Comparison of ENCODE assay signal across 10 cellular contexts in the genomic region with DNA sequence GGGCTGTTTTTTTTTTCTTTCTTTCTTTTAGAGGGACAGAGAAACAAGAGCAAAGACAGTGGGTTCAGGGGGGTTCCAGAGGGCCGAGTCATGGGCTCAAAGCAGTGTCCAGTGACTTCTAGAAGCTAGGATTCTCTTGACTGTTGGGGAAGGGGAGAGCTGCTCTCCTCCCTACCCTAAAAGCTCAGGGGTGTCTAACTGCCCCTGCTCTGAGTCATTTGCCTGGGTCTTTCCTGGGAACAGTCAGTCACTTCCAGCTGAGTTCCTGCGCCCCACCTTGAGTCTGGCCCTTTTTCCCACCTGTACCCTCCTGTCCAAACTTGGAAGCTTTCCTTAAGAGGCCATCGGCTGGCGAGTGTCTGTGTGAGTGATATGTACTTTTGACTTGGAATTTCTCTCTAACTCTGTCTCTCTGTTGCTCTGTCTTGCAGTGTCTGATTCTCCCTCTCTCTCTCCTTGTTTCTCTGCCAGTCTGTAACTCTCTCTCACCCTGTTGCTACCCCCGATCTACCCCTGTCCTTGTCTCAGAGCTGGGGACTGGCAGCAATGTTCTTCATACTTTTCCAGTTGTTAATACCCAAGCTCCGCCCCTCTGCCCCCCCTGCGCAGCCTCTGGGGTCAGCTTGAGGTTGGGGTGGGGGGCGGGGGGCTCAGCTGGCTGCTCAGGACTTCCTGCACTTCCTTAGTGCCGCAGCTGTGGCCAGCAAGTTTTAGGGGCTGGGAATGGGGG. TPM values are rescaled to one million over a fixed set of nuclear protein-coding genes. Genes with fewer than 3 reads are reported as not detected.
DNase-seq lines count a peak whose midpoint lies in the region; ATAC-seq and TF ChIP-seq lines count a peak whose summit lies in the region.
"Had no signal": no experiment of that assay in that cellular context is flagged by ENCODE, and none has a peak within 500 bp of the region (broad histone marks: within the 10 kb centered on the region; RNA-seq: fewer than 3 reads in every experiment).

No MANE protein-coding gene starts in this region.

- H3K4me1 ChIP-seq in sigmoid colon: peaks cover 0 to 85% (median 71%) of the 10 kb centered on the region in 4 donors

- 14 to 35% methylated on average over 9 of the region's 9 CpGs for WGBS in sigmoid colon, 2 donors

- H3K4me3 Mint-ChIP-seq in glutamatergic neuron (ENCODE audit: unreplicated experiment): peak overlapping the region; percentile 96
- H3K4me3 Mint-ChIP-seq in activated CD4-positive, alpha-beta T cell treated with anti-CD3 and anti-CD28 coated beads, Interleukin-2, amount 10 ng/mL, durations not matched to agents 7 days and 5 days: no peak overlapping the region

- no peaks in the 10 kb centered on the region for H3K36me3 ChIP-seq in sigmoid colon

- intact Hi-C loops in sigmoid colon (cut with DNase I): no loop called here

- CTCF ChIA-PET in activated CD4-positive, alpha-beta T cell treated with anti-CD3 and anti-CD28 coated beads, Interleukin-2, amount 10 ng/mL, durations not matched to agents 7 days and 5 days (lab: Charles Lee): interaction anchor here (1.2 to 6.2 kb wide), 9 partner anchors 10 to 103 kb away, joined by 3 to 74 read pairs (median 6); a partner anchor contains a TSS

- H3K27ac Mint-ChIP-seq in glutamatergic neuron (ENCODE audit: unreplicated experiment): no peak overlapping the region
- no peak overlapping the region for H3K27ac Mint-ChIP-seq in activated CD4-positive, alpha-beta T cell treated with anti-CD3 and anti-CD28 coated beads, Interleukin-2, amount 10 ng/mL, durations not matched to agents 7 days and 5 days

- peak; percentile 67 for DNase-seq in ELR (ENCODE audit: low read depth)
- peak; percentile 38 for DNase-seq in UCSD-AML1 (lab: John Stamatoyannopoulos, UW; ENCODE audit: unreplicated experiment)
- DNase-seq in glutamatergic neuron: no peak
- DNase-seq in sigmoid colon: no peak
- DNase-seq in activated CD4-positive, alpha-beta T cell treated with anti-CD3 and anti-CD28 coated beads, Interleukin-2, amount 10 ng/mL, durations not matched to agents 7 days and 5 days: no peak
- DNase-seq in NCI-H187 treated with DMSO at 0.1 percent for 48 hours (lab: John Stamatoyannopoulos, UW): no peak
- no peak for DNase-seq in SHP77 (lab: John Stamatoyannopoulos, UW)

- H3K4me1 Mint-ChIP-seq in glutamatergic neuron (ENCODE audit: low read depth, unreplicated experiment): peaks cover 33% of the 10 kb centered on the region
- H3K4me1 Mint-ChIP-seq in activated CD4-positive, alpha-beta T cell treated with anti-CD3 and anti-CD28 coated beads, Interleukin-2, amount 10 ng/mL, durations not matched to agents 7 days and 5 days: peaks cover 61% of the 10 kb centered on the region

- H3K27me3 ChIP-seq in sigmoid colon: no peaks in the 10 kb centered on the region

- no peak for TF ChIP-seq EP300 in sigmoid colon (IDR thresholded peaks at IDR 0.05)

- ATAC-seq in HG03354 (IDR thresholded peaks at IDR 0.05; ENCODE audit: poor library complexity, severe bottlenecking, unreplicated experiment): no peak

- H3K36me3 Mint-ChIP-seq in glutamatergic neuron (ENCODE audit: unreplicated experiment): no peaks in the 10 kb centered on the region
- peaks cover 4% of the 10 kb centered on the region for H3K36me3 Mint-ChIP-seq in activated CD4-positive, alpha-beta T cell treated with anti-CD3 and anti-CD28 coated beads, Interleukin-2, amount 10 ng/mL, durations not matched to agents 7 days and 5 days (ENCODE audit: low read depth)

- H3K27me3 Mint-ChIP-seq in glutamatergic neuron (ENCODE audit: unreplicated experiment): peaks cover 16% of the 10 kb centered on the region
- H3K27me3 Mint-ChIP-seq in activated CD4-positive, alpha-beta T cell treated with anti-CD3 and anti-CD28 coated beads, Interleukin-2, amount 10 ng/mL, durations not matched to agents 7 days and 5 days: peaks cover 31% of the 10 kb centered on the region

- peak overlapping the region; percentile 87 to 98 (median 95) for H3K4me3 ChIP-seq in sigmoid colon

- POLR2A ChIA-PET in activated CD4-positive, alpha-beta T cell treated with anti-CD3 and anti-CD28 coated beads, Interleukin-2, amount 10 ng/mL, durations not matched to agents 7 days and 5 days (lab: Charles Lee): no interaction called here

- no peaks in the 10 kb centered on the region for H3K9me3 ChIP-seq in sigmoid colon

- H3K27ac ChIP-seq in sigmoid colon: peak overlapping the region; percentile 96 to 99 (median 98)

- no peak for TF ChIP-seq POLR2A in sigmoid colon (IDR thresholded peaks at IDR 0.05)

- H3K9me3 Mint-ChIP-seq in glutamatergic neuron (ENCODE audit: unreplicated experiment): peaks cover 6% of the 10 kb centered on the region
- no peaks in the 10 kb centered on the region for H3K9me3 Mint-ChIP-seq in activated CD4-positive, alpha-beta T cell treated with anti-CD3 and anti-CD28 coated beads, Interleukin-2, amount 10 ng/mL, durations not matched to agents 7 days and 5 days

- no peak for TF ChIP-seq CTCF in glutamatergic neuron (IDR thresholded peaks at IDR 0.05; ENCODE audit: partially characterized antibody, unreplicated experiment)
- no peak for TF ChIP-seq CTCF in sigmoid colon (IDR thresholded peaks at IDR 0.05)

RNA-seq across cellular contexts. Expression of a gene that starts 2.4 kb away (rescaled TPM):
- 17.6 TPM for total RNA-seq in glutamatergic neuron (ENCODE audit: unreplicated experiment)
- 10 to 100 TPM; 78.8 to 86.1 (median 83.8) TPM for total RNA-seq in sigmoid colon
- polyA plus RNA-seq in sigmoid colon: 10 to 100 TPM; 25.4 to 35.4 (median 25.8) TPM
- total RNA-seq in activated CD4-positive, alpha-beta T cell treated with anti-CD3 and anti-CD28 coated beads, Interleukin-2, amount 10 ng/mL, durations not matched to agents 7 days and 5 days: 1 to 10 TPM; 8.6 to 9.1 TPM

RNA-seq across cellular contexts. Expression of a gene that starts 11.0 kb away (rescaled TPM):
- total RNA-seq in glutamatergic neuron (ENCODE audit: unreplicated experiment) (172 TPM), sigmoid colon (10 to 100 TPM; 27.3 to 64.8 (median 31.7) TPM)
- polyA plus RNA-seq in sigmoid colon: 10 to 100 TPM; 19.2 to 83.0 (median 29.1) TPM
- 100 to 1,000 TPM in 1 of 2 experiments, 10 to 100 TPM in 1; 92.1 to 102 TPM for total RNA-seq in activated CD4-positive, alpha-beta T cell treated with anti-CD3 and anti-CD28 coated beads, Interleukin-2, amount 10 ng/mL, durations not matched to agents 7 days and 5 days

RNA-seq across cellular contexts. Expression of a gene that starts 35.2 kb away (rescaled TPM):
- total RNA-seq in glutamatergic neuron (ENCODE audit: unreplicated experiment) (1.3 TPM), sigmoid colon (10 to 100 TPM in 3 of 4 donors, 1 to 10 TPM in 1; 4.1 to 12.8 (median 11.9) TPM)
- 10 to 100 TPM in 1 of 3 donors, 1 to 10 TPM in 2; 4.4 to 11.4 (median 8.1) TPM for polyA plus RNA-seq in sigmoid colon
- total RNA-seq in activated CD4-positive, alpha-beta T cell treated with anti-CD3 and anti-CD28 coated beads, Interleukin-2, amount 10 ng/mL, durations not matched to agents 7 days and 5 days: 1 to 10 TPM; 5.5 to 5.8 TPM

RNA-seq across cellular contexts. Expression of a gene that starts 50.0 kb away (rescaled TPM):
- total RNA-seq in glutamatergic neuron (ENCODE audit: unreplicated experiment) (not detected), sigmoid colon (10 to 100 TPM in 1 of 4 donors, not detected in 3; 23.3 TPM)
- 1 to 10 TPM in 2 of 3 donors, not detected in 1; 1.2 to 3.1 TPM for polyA plus RNA-seq in sigmoid colon
- total RNA-seq in activated CD4-positive, alpha-beta T cell treated with anti-CD3 and anti-CD28 coated beads, Interleukin-2, amount 10 ng/mL, durations not matched to agents 7 days and 5 days: not detected
- total RNA-seq: lung microvascular endothelial cell; T-helper 2 cell treated with Interferon-gamma antibody and Interleukin-4, amounts not matched to agents 100 ng/mL and 5 ng/mL, for 36 hours had no signal

RNA-seq across cellular contexts. Expression of a gene that starts 56.6 kb away (rescaled TPM):
- 110 TPM for total RNA-seq in glutamatergic neuron (ENCODE audit: unreplicated experiment)
- total RNA-seq in sigmoid colon: 10 to 100 TPM; 52.3 to 92.2 (median 58.0) TPM
- polyA plus RNA-seq in sigmoid colon: 10 to 100 TPM; 29.4 to 63.5 (median 34.0) TPM
- 10 to 100 TPM; 95.4 to 97.1 TPM for total RNA-seq in activated CD4-positive, alpha-beta T cell treated with anti-CD3 and anti-CD28 coated beads, Interleukin-2, amount 10 ng/mL, durations not matched to agents 7 days and 5 days

Comparison
In these comparisons a context has a peak if more than half of its experiments do, and no peak if none do; other contexts are left out.
1. DNase-seq: peak in ELR (single experiment) and UCSD-AML1 (single experiment); none in glutamatergic neuron (single experiment), sigmoid colon (single experiment), activated CD4-positive, alpha-beta T cell treated with anti-CD3 and anti-CD28 coated beads, Interleukin-2, amount 10 ng/mL, durations not matched to agents 7 days and 5 days (single experiment), NCI-H187 treated with DMSO at 0.1 percent for 48 hours (single experiment) and SHP77 (0 of 2).